28 cellular contexts compared by ENCODE assay signal in genomic region chr10:129645487-129645886, GRCh38.
"Had no signal": no experiment of that assay in that cellular context is flagged by ENCODE, and none has a peak within 500 bp of the region (broad histone marks: within the 10 kb centered on the region; RNA-seq: fewer than 3 reads in every experiment).

No MANE protein-coding gene starts in this region.

- H3K36me3 Mint-ChIP-seq: stimulated activated effector memory CD8-positive, alpha-beta T cell treated with anti-CD3 and anti-CD28 coated beads, Interleukin-12 subunit alpha, Interleukin-12 subunit beta, amount 100 ng/mL, for 72 hours had no signal

- H3K4me1 Mint-ChIP-seq: stimulated activated effector memory CD8-positive, alpha-beta T cell treated with anti-CD3 and anti-CD28 coated beads, Interleukin-12 subunit alpha, Interleukin-12 subunit beta, amount 100 ng/mL, for 72 hours; stimulated activated naive CD8-positive, alpha-beta T cell treated with anti-CD3 and anti-CD28 coated beads, Interleukin-15, amount 100 ng/mL, for 72 hours had no signal

- DNase-seq: stimulated activated CD4-positive, alpha-beta T cell treated with anti-CD3 and anti-CD28 coated beads, Interleukin-2, amount 100 ng/mL, for 48 hours; stimulated activated CD4-positive, alpha-beta T cell treated with anti-CD3 and anti-CD28 coated beads, Interleukin-4, amount 100 ng/mL, for 1 hour; stimulated activated CD4-positive, alpha-beta T cell treated with anti-CD3 and anti-CD28 coated beads, Interleukin-4, amount 100 ng/mL, for 24 hours; stimulated activated CD4-positive, alpha-beta T cell treated with anti-CD3 and anti-CD28 coated beads, Interleukin-4, amount 100 ng/mL, for 4 hours; stimulated activated CD8-positive, alpha-beta memory T cell treated with anti-CD3 and anti-CD28 coated beads, Interleukin-4, amount 100 ng/mL, for 48 hours; stimulated activated naive B cell treated with anti-CD40 and anti-IgM and Interleukin-4, amounts not matched to agents 10 μg/mL and 1 μg/mL and 100 μg/mL, for 72 hours; stimulated activated naive CD4-positive, alpha-beta T cell; stimulated activated naive CD4-positive, alpha-beta T cell treated with Interleukin-2 at 50 U/mL for 16 hours; stimulated activated naive CD8-positive, alpha-beta T cell treated with anti-CD3 and anti-CD28 coated beads, Interleukin-15, amount 100 ng/mL, for 72 hours; stimulated activated naive CD8-positive, alpha-beta T cell treated with anti-CD3 and anti-CD28 coated beads, Interleukin-15, Interleukin-2, amounts not matched to agents 100 U/mL and 50 U/mL, for 24 hours; stomach; substantia nigra; testis; thyroid gland; transverse colon; trophoblast cell; upper lobe of left lung; upper lobe of right lung; uterus had no signal

- H3K27ac ChIP-seq: stomach, suprapubic skin, testis, thoracic aorta, thyroid gland, tibial artery, tibial nerve, transverse colon, upper lobe of left lung, upper lobe of right lung, uterus, vagina had no signal

- H3K4me1 ChIP-seq: stomach, suprapubic skin, testis, thyroid gland, tibial artery, tibial nerve, transverse colon, upper lobe of left lung, upper lobe of right lung, uterus, vagina had no signal

- H3K9me3 Mint-ChIP-seq: stimulated activated memory B cell treated with anti-CD40 and anti-IgM and Interleukin-4, amounts not matched to agents 10 μg/mL and 1 μg/mL and 100 μg/mL, for 72 hours; stimulated activated naive B cell treated with anti-CD40 and anti-IgM and Interleukin-4, amounts not matched to agents 10 μg/mL and 1 μg/mL and 100 μg/mL, for 72 hours; type B pancreatic cell had no signal

- H3K4me3 Mint-ChIP-seq: stimulated activated effector memory CD8-positive, alpha-beta T cell treated with anti-CD3 and anti-CD28 coated beads, Interleukin-12 subunit alpha, Interleukin-12 subunit beta, amount 100 ng/mL, for 72 hours; stimulated activated memory B cell treated with anti-CD40 and anti-IgM and Interleukin-4, amounts not matched to agents 10 μg/mL and 1 μg/mL and 100 μg/mL, for 72 hours; stimulated activated naive B cell treated with anti-CD40 and anti-IgM and Interleukin-4, amounts not matched to agents 10 μg/mL and 1 μg/mL and 100 μg/mL, for 72 hours; stimulated activated naive CD8-positive, alpha-beta T cell treated with anti-CD3 and anti-CD28 coated beads, Interleukin-15, amount 100 ng/mL, for 72 hours; stimulated activated naive CD8-positive, alpha-beta T cell treated with anti-CD3 and anti-CD28 coated beads, Interleukin-15, Interleukin-2, amounts not matched to agents 100 ng/mL and 50 ng/mL, for 24 hours; type B pancreatic cell had no signal

- H3K9me3 ChIP-seq: stomach, suprapubic skin, testis, thoracic aorta, thyroid gland, tibial artery, tibial nerve, transverse colon, upper lobe of left lung, upper lobe of right lung, uterus, vagina had no signal

- H3K27me3 ChIP-seq: stomach, suprapubic skin, testis, thyroid gland, tibial artery, tibial nerve, transverse colon, upper lobe of left lung, upper lobe of right lung, uterus, vagina had no signal

- H3K4me3 ChIP-seq: stomach, suprapubic skin, testis, thoracic aorta, thyroid gland, tibial artery, tibial nerve, transverse colon, upper lobe of left lung, upper lobe of right lung, uterus, vagina had no signal

- ATAC-seq: stimulated activated effector memory CD8-positive, alpha-beta T cell treated with anti-CD3 and anti-CD28 coated beads, Interleukin-12 subunit alpha, Interleukin-12 subunit beta, amount 100 ng/mL, for 72 hours; stimulated activated memory B cell treated with anti-CD40 and anti-IgM and Interleukin-4, amounts not matched to agents 10 μg/mL and 1 μg/mL and 100 μg/mL, for 72 hours; stimulated activated naive B cell treated with anti-CD40 and anti-IgM and Interleukin-4, amounts not matched to agents 10 μg/mL and 1 μg/mL and 100 μg/mL, for 72 hours; stimulated activated naive CD8-positive, alpha-beta T cell treated with anti-CD3 and anti-CD28 coated beads, Interleukin-15, amount 100 ng/mL, for 72 hours; stimulated activated naive CD8-positive, alpha-beta T cell treated with anti-CD3 and anti-CD28 coated beads, Interleukin-15, Interleukin-2, amounts not matched to agents 100 U/mL and 50 U/mL, for 24 hours; upper lobe of right lung had no signal

- H3K27ac Mint-ChIP-seq: stimulated activated effector memory CD8-positive, alpha-beta T cell treated with anti-CD3 and anti-CD28 coated beads, Interleukin-12 subunit alpha, Interleukin-12 subunit beta, amount 100 ng/mL, for 72 hours; stimulated activated memory B cell treated with anti-CD40 and anti-IgM and Interleukin-4, amounts not matched to agents 10 μg/mL and 1 μg/mL and 100 μg/mL, for 72 hours; stimulated activated naive B cell treated with anti-CD40 and anti-IgM and Interleukin-4, amounts not matched to agents 10 μg/mL and 1 μg/mL and 100 μg/mL, for 72 hours; stimulated activated naive CD8-positive, alpha-beta T cell treated with anti-CD3 and anti-CD28 coated beads, Interleukin-15, Interleukin-2, amounts not matched to agents 100 ng/mL and 50 ng/mL, for 24 hours; type B pancreatic cell had no signal

- H3K36me3 ChIP-seq: suprapubic skin, thoracic aorta, thyroid gland, transverse colon, upper lobe of left lung, upper lobe of right lung, uterus, vagina had no signal

- H3K27me3 Mint-ChIP-seq: stimulated activated memory B cell treated with anti-CD40 and anti-IgM and Interleukin-4, amounts not matched to agents 10 μg/mL and 1 μg/mL and 100 μg/mL, for 72 hours; stimulated activated naive B cell treated with anti-CD40 and anti-IgM and Interleukin-4, amounts not matched to agents 10 μg/mL and 1 μg/mL and 100 μg/mL, for 72 hours; stimulated activated naive CD8-positive, alpha-beta T cell treated with anti-CD3 and anti-CD28 coated beads, Interleukin-15, amount 100 ng/mL, for 72 hours; stimulated activated naive CD8-positive, alpha-beta T cell treated with anti-CD3 and anti-CD28 coated beads, Interleukin-15, Interleukin-2, amounts not matched to agents 100 ng/mL and 50 ng/mL, for 24 hours; type B pancreatic cell had no signal
